15 cellular contexts compared by ENCODE assay signal in genomic region chr12:111126331-111126730, GRCh38.
A peak's percentile ranks its signal among the peaks of the same experiment; 100 is the strongest.
DNase-seq lines count a peak whose midpoint lies in the region; ATAC-seq and TF ChIP-seq lines count a peak whose summit lies in the region.
"Had no signal": no experiment of that assay in that cellular context is flagged by ENCODE, and none has a peak within 500 bp of the region (broad histone marks: within the 10 kb centered on the region; RNA-seq: fewer than 3 reads in every experiment).

No MANE protein-coding gene starts in this region.

- H3K27ac Mint-ChIP-seq in naive thymus-derived CD4-positive, alpha-beta T cell = no peak overlapping the region
- no peak overlapping the region for H3K27ac Mint-ChIP-seq in T-helper 17 cell
- H3K27ac Mint-ChIP-seq: activated T-helper 2 cell treated with anti-CD3 and anti-CD28 coated beads, Interferon-gamma antibody, Interleukin-2, Interleukin-4, amounts not matched to agents 10 μg/mL and 5 μg/mL and 100 μg/mL, durations not matched to agents 14 hours and 24 hours and 36 hours; memory B cell had no signal

- peaks cover 0 to 2% (median 0%) of the 10 kb centered on the region in 11 donors for H3K9me3 Mint-ChIP-seq in naive thymus-derived CD4-positive, alpha-beta T cell
- H3K9me3 Mint-ChIP-seq: activated T-helper 2 cell treated with anti-CD3 and anti-CD28 coated beads, Interferon-gamma antibody, Interleukin-2, Interleukin-4, amounts not matched to agents 10 μg/mL and 5 μg/mL and 100 μg/mL, durations not matched to agents 14 hours and 24 hours and 36 hours; neural crest cell had no signal

- no peak overlapping the region for H3K27ac ChIP-seq in naive thymus-derived CD4-positive, alpha-beta T cell (ENCODE audit: low read depth, low read length)

- no peaks in the 10 kb centered on the region for H3K9me3 ChIP-seq in naive thymus-derived CD4-positive, alpha-beta T cell (ENCODE audit: control insufficient read depth in 2 of 3, low read length in 3 of 3)
- H3K9me3 ChIP-seq in T-helper 17 cell (ENCODE audit: control insufficient read depth, low read length, poor library complexity, severe bottlenecking) = no peaks in the 10 kb centered on the region

- peaks cover 0 to 7% (median 0%) of the 10 kb centered on the region in 5 donors for H3K36me3 Mint-ChIP-seq in naive thymus-derived CD4-positive, alpha-beta T cell
- no peaks in the 10 kb centered on the region for H3K36me3 Mint-ChIP-seq in T-helper 17 cell (ENCODE audit: low read depth)
- H3K36me3 Mint-ChIP-seq: memory B cell had no signal

- DNase-seq in ELF-1 (ENCODE audit: low read depth, low spot score) (peak; percentile 18), NCI-H69 (lab: John Stamatoyannopoulos, UW) (peak; percentile 29), fibroblast of mammary gland (ENCODE audit: low read depth) (peak; percentile 3), T-helper 17 cell (no peak), NCI-H1436 treated with DMSO at 0.1 percent for 48 hours (lab: John Stamatoyannopoulos, UW) (no peak), hepatic stellate cell (ENCODE audit: low spot score) (no peak)
- DNase-seq in naive thymus-derived CD4-positive, alpha-beta T cell = no peak
- DNase-seq: AML-193; central memory CD4-positive, alpha-beta T cell; effector memory CD4-positive, alpha-beta T cell; NCI-H187; NCI-H510A treated with DMSO at 0.1 percent for 48 hours had no signal

- H3K27me3 Mint-ChIP-seq in naive thymus-derived CD4-positive, alpha-beta T cell = peaks cover 0 to 6% (median 3%) of the 10 kb centered on the region in 5 donors
- peaks cover 13% of the 10 kb centered on the region for H3K27me3 Mint-ChIP-seq in T-helper 17 cell

- H3K4me1 ChIP-seq in naive thymus-derived CD4-positive, alpha-beta T cell (ENCODE audit: control insufficient read depth in 2 of 2, insufficient read depth in 2 of 2, low read length in 2 of 2) = no peaks in the 10 kb centered on the region

- peaks cover 0 to 5% (median 0%) of the 10 kb centered on the region in 7 donors for H3K4me1 Mint-ChIP-seq in naive thymus-derived CD4-positive, alpha-beta T cell
- H3K4me1 Mint-ChIP-seq in T-helper 17 cell = no peaks in the 10 kb centered on the region

- H3K4me3 Mint-ChIP-seq in naive thymus-derived CD4-positive, alpha-beta T cell = no peak overlapping the region
- no peak overlapping the region for H3K4me3 Mint-ChIP-seq in T-helper 17 cell
- H3K4me3 Mint-ChIP-seq: memory B cell, neural crest cell had no signal

- peak; percentile 55 for ATAC-seq in naive thymus-derived CD4-positive, alpha-beta T cell
- ATAC-seq in T-helper 17 cell = no peak

- CTCF ChIA-PET in naive thymus-derived CD4-positive, alpha-beta T cell (lab: Charles Lee) = interaction anchor here (0.9 kb wide), 1 partner anchor 101 kb away, joined by 3 read pairs; no protein-coding TSS in a partner anchor

- intact Hi-C loops in naive thymus-derived CD4-positive, alpha-beta T cell (cut with micrococcal nuclease) = no loop called here

- H3K36me3 ChIP-seq in naive thymus-derived CD4-positive, alpha-beta T cell (ENCODE audit: control insufficient read depth in 2 of 3, insufficient read depth in 3 of 3, low read length in 3 of 3) = no peaks in the 10 kb centered on the region

- H3K27me3 ChIP-seq in naive thymus-derived CD4-positive, alpha-beta T cell (ENCODE audit: control insufficient read depth in 2 of 2, insufficient read depth in 2 of 2, low read length in 2 of 2) = no peaks in the 10 kb centered on the region

- POLR2A ChIA-PET in naive thymus-derived CD4-positive, alpha-beta T cell (lab: Charles Lee) = no interaction called here

- H3K4me3 ChIP-seq in fibroblast of mammary gland (ENCODE audit: control insufficient read depth, low read depth, low read length) = no peak overlapping the region
- no peak overlapping the region for H3K4me3 ChIP-seq in naive thymus-derived CD4-positive, alpha-beta T cell (ENCODE audit: low read length)

- TF ChIP-seq CTCF in fibroblast of mammary gland (conservative IDR thresholded peaks at IDR 0.05; ENCODE audit: control insufficient read depth, insufficient read depth, low read depth, low read length) = no peak

Comparison
In these comparisons a context has a peak if more than half of its experiments do, and no peak if none do; other contexts are left out.
1. DNase-seq: peak in ELF-1 (single experiment), NCI-H69 (single experiment) and fibroblast of mammary gland (single experiment); none in naive thymus-derived CD4-positive, alpha-beta T cell (0 of 9), T-helper 17 cell (0 of 3), NCI-H1436 treated with DMSO at 0.1 percent for 48 hours (single experiment) and hepatic stellate cell (single experiment).